10 cellular contexts compared by ENCODE assay signal in genomic region chr20:4684837-4685413, GRCh38. TPM values are rescaled to one million over a fixed set of nuclear protein-coding genes. Genes with fewer than 3 reads are reported as not detected.
DNase-seq lines count a peak whose midpoint lies in the region; ATAC-seq and TF ChIP-seq lines count a peak whose summit lies in the region.
"Had no signal": no experiment of that assay in that cellular context is flagged by ENCODE, and none has a peak within 500 bp of the region (broad histone marks: within the 10 kb centered on the region; RNA-seq: fewer than 3 reads in every experiment).

No MANE protein-coding gene starts in this region.

- no peak for ATAC-seq in stimulated activated memory B cell treated with anti-CD40 and anti-IgM and Interleukin-4, amounts not matched to agents 10 μg/mL and 1 μg/mL and 100 μg/mL, for 72 hours

- H3K27ac ChIP-seq in WERI-Rb-1 (peak overlapping the region; percentile 94; the same call in 1 of the 2 replicates), fibroblast of lung (ENCODE audit: insufficient read depth, low read length) (no peak overlapping the region)

- H3K9me3 ChIP-seq in WERI-Rb-1 (ENCODE audit: severe bottlenecking) (no peaks in the 10 kb centered on the region), fibroblast of lung (ENCODE audit: control insufficient read depth, insufficient read depth, low read depth, low read length) (no peaks in the 10 kb centered on the region)

- H2AFZ ChIP-seq in fibroblast of lung (ENCODE audit: low read length) = no peak overlapping the region

- H3K36me3 Mint-ChIP-seq in T-helper 2 cell treated with Interferon-gamma antibody and Interleukin-4, amounts not matched to agents 5 μg/mL and 100 μg/mL, for 36 hours (ENCODE audit: low read depth) = peaks cover 17% of the 10 kb centered on the region
- no peaks in the 10 kb centered on the region for H3K36me3 Mint-ChIP-seq in stimulated activated memory B cell treated with anti-CD40 and anti-IgM and Interleukin-4, amounts not matched to agents 10 μg/mL and 1 μg/mL and 100 μg/mL, for 72 hours

- no peak overlapping the region for H3K4me3 ChIP-seq in WERI-Rb-1 (ENCODE audit: low read depth, low read length)
- H3K4me3 ChIP-seq in fibroblast of lung (replicated peaks in 1 of 4; ENCODE audit: control extremely low read depth in 1 of 4, insufficient read depth in 1 of 4, low read depth in 3 of 4, low read length in 4 of 4) = no peak overlapping the region

- no peak for TF ChIP-seq CTCF in WERI-Rb-1 (IDR thresholded peaks at IDR 0.05; ENCODE audit: low read depth, low read length)
- TF ChIP-seq CTCF in fibroblast of lung (conservative IDR thresholded peaks at IDR 0.05 in 1 of 2, IDR thresholded peaks at IDR 0.05 in 1 of 2; ENCODE audit: low read depth in 1 of 2, low read length in 2 of 2) = no peak

- peak overlapping the region; percentile 57 for H3K4me3 Mint-ChIP-seq in T-helper 2 cell treated with Interferon-gamma antibody and Interleukin-4, amounts not matched to agents 5 μg/mL and 100 μg/mL, for 36 hours
- H3K4me3 Mint-ChIP-seq in stimulated activated memory B cell treated with anti-CD40 and anti-IgM and Interleukin-4, amounts not matched to agents 10 μg/mL and 1 μg/mL and 100 μg/mL, for 72 hours = no peak overlapping the region

- peaks cover 54% of the 10 kb centered on the region for H3K4me1 Mint-ChIP-seq in T-helper 2 cell treated with Interferon-gamma antibody and Interleukin-4, amounts not matched to agents 5 μg/mL and 100 μg/mL, for 36 hours (ENCODE audit: low read depth)
- H3K4me1 Mint-ChIP-seq in stimulated activated memory B cell treated with anti-CD40 and anti-IgM and Interleukin-4, amounts not matched to agents 10 μg/mL and 1 μg/mL and 100 μg/mL, for 72 hours = peaks cover 44% of the 10 kb centered on the region

- DNase-seq in T-helper 2 cell treated with Interferon-gamma antibody and Interleukin-4, amounts not matched to agents 5 μg/mL and 100 μg/mL, for 36 hours (ENCODE audit: low spot score) = no peak
- DNase-seq in T-helper 2 cell (no peak), WERI-Rb-1 (no peak), fibroblast of lung (ENCODE audit: low read depth in 2 of 2) (peak; percentile 76 to 79), NCI-H510A treated with DMSO at 0.1 percent for 48 hours (lab: John Stamatoyannopoulos, UW) (no peak)
- no peak for DNase-seq in activated CD4-positive, CD25-positive, alpha-beta regulatory T cell (lab: John Stamatoyannopoulos, UW)
- DNase-seq in stimulated activated CD4-positive, alpha-beta T cell treated with anti-CD3 and anti-CD28 coated beads, Interleukin-12 subunit alpha, Interleukin-12 subunit beta, amount 100 ng/mL, for 4 hours = no peak
- DNase-seq: 8988T, NCI-H1417 treated with DMSO at 0.1 percent for 48 hours had no signal

- H3K4me1 ChIP-seq in fibroblast of lung (ENCODE audit: control insufficient read depth, extremely low read depth, insufficient read depth, low read length) = no peaks in the 10 kb centered on the region

- no peaks in the 10 kb centered on the region for H4K20me1 ChIP-seq in fibroblast of lung (ENCODE audit: control insufficient read depth, extremely low read depth, insufficient read depth, low read length)

- no peak overlapping the region for H3K9ac ChIP-seq in fibroblast of lung (ENCODE audit: insufficient read depth, low read length)

- H3K27me3 Mint-ChIP-seq in T-helper 2 cell treated with Interferon-gamma antibody and Interleukin-4, amounts not matched to agents 5 μg/mL and 100 μg/mL, for 36 hours (ENCODE audit: low read depth) = peaks cover 3% of the 10 kb centered on the region
- H3K27me3 Mint-ChIP-seq in stimulated activated memory B cell treated with anti-CD40 and anti-IgM and Interleukin-4, amounts not matched to agents 10 μg/mL and 1 μg/mL and 100 μg/mL, for 72 hours = no peaks in the 10 kb centered on the region

- H3K27me3 ChIP-seq in WERI-Rb-1 (ENCODE audit: insufficient read depth, low read depth, severe bottlenecking) (no peaks in the 10 kb centered on the region), fibroblast of lung (ENCODE audit: control insufficient read depth, insufficient read depth, low read length) (peaks cover 2% of the 10 kb centered on the region)

- H3K4me2 ChIP-seq in fibroblast of lung (ENCODE audit: extremely low read depth, insufficient read depth, low read length) = no peak overlapping the region

- peak overlapping the region; percentile 97 for H3K27ac Mint-ChIP-seq in T-helper 2 cell treated with Interferon-gamma antibody and Interleukin-4, amounts not matched to agents 5 μg/mL and 100 μg/mL, for 36 hours
- H3K27ac Mint-ChIP-seq in stimulated activated memory B cell treated with anti-CD40 and anti-IgM and Interleukin-4, amounts not matched to agents 10 μg/mL and 1 μg/mL and 100 μg/mL, for 72 hours = peak overlapping the region; percentile 96

- H3K79me2 ChIP-seq in fibroblast of lung (ENCODE audit: control insufficient read depth, insufficient read depth, low read length) = peaks cover 14% of the 10 kb centered on the region

- H3K9me3 Mint-ChIP-seq in T-helper 2 cell treated with Interferon-gamma antibody and Interleukin-4, amounts not matched to agents 5 μg/mL and 100 μg/mL, for 36 hours = no peaks in the 10 kb centered on the region
- H3K9me3 Mint-ChIP-seq in stimulated activated memory B cell treated with anti-CD40 and anti-IgM and Interleukin-4, amounts not matched to agents 10 μg/mL and 1 μg/mL and 100 μg/mL, for 72 hours = no peaks in the 10 kb centered on the region

- peaks cover 11% of the 10 kb centered on the region for H3K36me3 ChIP-seq in WERI-Rb-1
- no peaks in the 10 kb centered on the region for H3K36me3 ChIP-seq in fibroblast of lung (ENCODE audit: control insufficient read depth, insufficient read depth, low read length)

RNA-seq across cellular contexts. Expression of gene PRNP, which starts 1.3 kb away (rescaled TPM):
- 179 and 241 TPM in 2 replicates for total RNA-seq in fibroblast of lung
- 186 and 197 TPM in 2 replicates for polyA plus RNA-seq in fibroblast of lung
- 149 and 151 TPM in 2 replicates for polyA plus RNA-seq in fibroblast of lung (2012)
- polyA minus RNA-seq in fibroblast of lung (ENCODE audit: low replicate concordance) = 60.5 and 68.3 TPM in 2 replicates

RNA-seq across cellular contexts. Expression of gene PRND, which starts 36.8 kb away (rescaled TPM):
- total RNA-seq in fibroblast of lung = not detected in 2 replicates
- not detected in 2 replicates for polyA plus RNA-seq in fibroblast of lung
- not detected in 2 replicates for polyA plus RNA-seq in fibroblast of lung (2012)
- not detected in 2 replicates for polyA minus RNA-seq in fibroblast of lung (ENCODE audit: low replicate concordance)

Comparison
In these comparisons a context has a peak if more than half of its experiments do, and no peak if none do; other contexts are left out.
1. DNase-seq: peak in fibroblast of lung (2 of 2); none in T-helper 2 cell treated with Interferon-gamma antibody and Interleukin-4, amounts not matched to agents 5 μg/mL and 100 μg/mL, for 36 hours (single experiment), T-helper 2 cell (0 of 5), WERI-Rb-1 (single experiment), activated CD4-positive, CD25-positive, alpha-beta regulatory T cell (0 of 4), stimulated activated CD4-positive, alpha-beta T cell treated with anti-CD3 and anti-CD28 coated beads, Interleukin-12 subunit alpha, Interleukin-12 subunit beta, amount 100 ng/mL, for 4 hours (single experiment) and NCI-H510A treated with DMSO at 0.1 percent for 48 hours (single experiment).